ENCODE assay signal across 17 cellular contexts in the genomic region with DNA sequence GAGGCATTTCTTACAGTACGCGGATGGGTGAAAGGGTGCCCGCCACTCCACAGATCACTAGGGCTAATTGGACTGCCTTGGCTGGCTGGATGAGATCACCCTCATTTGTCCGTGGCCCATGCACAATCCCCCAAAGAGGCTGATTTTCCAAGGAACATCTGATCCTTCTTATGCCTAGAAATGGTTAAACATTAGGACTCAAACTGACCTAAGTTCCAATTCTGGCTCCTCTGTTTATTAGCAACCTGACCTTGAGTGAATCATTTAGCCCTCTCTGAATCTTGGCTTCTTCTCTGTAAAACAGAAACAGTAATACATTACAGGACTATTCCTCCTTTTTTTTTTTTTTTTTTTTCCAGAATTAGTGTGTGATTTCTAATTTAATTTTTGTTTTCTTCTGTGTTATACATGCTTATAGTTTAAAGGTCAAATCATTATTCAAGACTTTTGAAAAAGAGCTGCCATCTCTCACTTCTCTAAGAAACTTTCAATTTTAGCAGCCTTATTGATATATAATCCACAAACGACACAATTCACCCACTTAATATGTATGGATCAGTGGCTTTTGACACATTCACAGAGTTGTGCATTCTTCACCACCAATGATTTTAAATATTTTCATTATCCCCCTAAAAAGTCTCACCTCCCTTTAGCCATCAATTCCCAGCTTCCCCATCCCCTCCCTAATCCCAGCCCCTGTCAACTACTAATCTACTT. TPM values are rescaled to one million over a fixed set of nuclear protein-coding genes. Genes with fewer than 3 reads are reported as not detected.
DNase-seq lines count a peak whose midpoint lies in the region; ATAC-seq and TF ChIP-seq lines count a peak whose summit lies in the region.
"Had no signal": no experiment of that assay in that cellular context is flagged by ENCODE, and none has a peak within 500 bp of the region (broad histone marks: within the 10 kb centered on the region; RNA-seq: fewer than 3 reads in every experiment).

No MANE protein-coding gene starts in this region.

- H3K9me3 Mint-ChIP-seq in stimulated activated naive B cell treated with anti-CD40 and anti-IgM and Interleukin-4, amounts not matched to agents 10 μg/mL and 1 μg/mL and 100 μg/mL, for 72 hours = no peaks in the 10 kb centered on the region
- H3K9me3 Mint-ChIP-seq: CD8-positive, alpha-beta T cell had no signal

- DNase-seq in ACHN = peak; percentile 12
- DNase-seq in epithelial cell of proximal tubule (ENCODE audit: low read depth) = peak; percentile 86
- DNase-seq in kidney tubule cell (ENCODE audit: low spot score) = peak; percentile 36
- no peak for DNase-seq in stimulated activated naive B cell treated with anti-CD40 and anti-IgM and Interleukin-4, amounts not matched to agents 10 μg/mL and 1 μg/mL and 100 μg/mL, for 72 hours
- DNase-seq in anterior cingulate cortex (lab: John Stamatoyannopoulos, UW) = no peak
- DNase-seq: Calu3; CD8-positive, alpha-beta T cell; DND-41; EL had no signal

- H3K27ac Mint-ChIP-seq in stimulated activated naive B cell treated with anti-CD40 and anti-IgM and Interleukin-4, amounts not matched to agents 10 μg/mL and 1 μg/mL and 100 μg/mL, for 72 hours = no peak overlapping the region
- H3K27ac Mint-ChIP-seq: CD8-positive, alpha-beta T cell had no signal

- in situ Hi-C loops in ACHN (cut with HindIII; ENCODE audit: low pct_ligation_motif_present, low pct_unique_long_range_greater_than_20kb, low sequenced_read_pairs) = no loop called here

- TF ChIP-seq CTCF in epithelial cell of proximal tubule (conservative IDR thresholded peaks at IDR 0.05; ENCODE audit: low read depth, low read length) = no peak

- peak; percentile 57 to 65 for ATAC-seq in stimulated activated naive B cell treated with anti-CD40 and anti-IgM and Interleukin-4, amounts not matched to agents 10 μg/mL and 1 μg/mL and 100 μg/mL, for 72 hours (replicated peaks)
- ATAC-seq in HG03095 (IDR thresholded peaks at IDR 0.05; ENCODE audit: unreplicated experiment) (no peak), GM18870 (IDR thresholded peaks at IDR 0.05; ENCODE audit: unreplicated experiment) (no peak)
- ATAC-seq: A549; CD8-positive, alpha-beta T cell; GM12878 had no signal

- H3K27me3 Mint-ChIP-seq in stimulated activated naive B cell treated with anti-CD40 and anti-IgM and Interleukin-4, amounts not matched to agents 10 μg/mL and 1 μg/mL and 100 μg/mL, for 72 hours = peaks cover 58 to 62% of the 10 kb centered on the region in 2 donors

- H3K4me1 Mint-ChIP-seq in stimulated activated naive B cell treated with anti-CD40 and anti-IgM and Interleukin-4, amounts not matched to agents 10 μg/mL and 1 μg/mL and 100 μg/mL, for 72 hours = peaks cover 8 to 17% of the 10 kb centered on the region in 2 donors

- H3K4me3 Mint-ChIP-seq in stimulated activated naive B cell treated with anti-CD40 and anti-IgM and Interleukin-4, amounts not matched to agents 10 μg/mL and 1 μg/mL and 100 μg/mL, for 72 hours = no peak overlapping the region
- H3K4me3 Mint-ChIP-seq: CD8-positive, alpha-beta T cell had no signal

- no peak overlapping the region for H3K4me3 ChIP-seq in epithelial cell of proximal tubule (ENCODE audit: low read depth, low read length)
- H3K4me3 ChIP-seq: A549, BLaER1, GM12878, HAP-1 had no signal

- H3K36me3 Mint-ChIP-seq in stimulated activated naive B cell treated with anti-CD40 and anti-IgM and Interleukin-4, amounts not matched to agents 10 μg/mL and 1 μg/mL and 100 μg/mL, for 72 hours = no peaks in the 10 kb centered on the region
- H3K36me3 Mint-ChIP-seq: CD8-positive, alpha-beta T cell had no signal

RNA-seq across cellular contexts. Expression of a gene that starts 45.4 kb away (rescaled TPM):
- not detected in 2 replicates for total RNA-seq in epithelial cell of proximal tubule
- total RNA-seq: CD8-positive, alpha-beta T cell; G401; GM12878; HT1080 had no signal

Comparison
In these comparisons a context has a peak if more than half of its experiments do, and no peak if none do; other contexts are left out.
1. DNase-seq: peak in ACHN (single experiment), epithelial cell of proximal tubule (single experiment) and kidney tubule cell (single experiment); none in stimulated activated naive B cell treated with anti-CD40 and anti-IgM and Interleukin-4, amounts not matched to agents 10 μg/mL and 1 μg/mL and 100 μg/mL, for 72 hours (single experiment) and anterior cingulate cortex (0 of 58).
2. ATAC-seq: peak in stimulated activated naive B cell treated with anti-CD40 and anti-IgM and Interleukin-4, amounts not matched to agents 10 μg/mL and 1 μg/mL and 100 μg/mL, for 72 hours (2 of 2); none in HG03095 (single experiment) and GM18870 (single experiment).